In genomic region chr13:75310005-75310580, GRCh38 we compare ENCODE assay signal across 1 cellular context.
TF ChIP-seq lines count a peak whose summit lies in the region.

No MANE protein-coding gene starts in this region.

TF ChIP-seq in GM12878, 131 proteins besides CTCF, POLR2A, EP300 and RAD21 (continued from another document):
- no peak for TF ChIP-seq SKIL (IDR thresholded peaks at IDR 0.05; ENCODE audit: low read depth, poor library complexity, severe bottlenecking)
- no peak for TF ChIP-seq RELA (IDR thresholded peaks at IDR 0.05; ENCODE audit: borderline replicate concordance, partially characterized antibody)
- TF ChIP-seq IKZF1 (conservative IDR thresholded peaks at IDR 0.05), result 0 out of 2 replicates have a peak, but pooled peaks have one; percentile 18
- TF ChIP-seq SPI1 (IDR thresholded peaks at IDR 0.05; ENCODE audit: borderline replicate concordance, insufficient read depth, low read depth, low read length), result peak; percentile 78
